Comparison of ENCODE assay signal across 19 cellular contexts in genomic region chr13:103815619-103816018, GRCh38.
DNase-seq lines count a peak whose midpoint lies in the region; ATAC-seq, FAIRE-seq and TF ChIP-seq lines count a peak whose summit lies in the region.
"Had no signal": no experiment of that assay in that cellular context is flagged by ENCODE, and none has a peak within 500 bp of the region (broad histone marks: within the 10 kb centered on the region; RNA-seq: fewer than 3 reads in every experiment).

No MANE protein-coding gene starts in this region.

- H3K4me1 ChIP-seq in MM.1S (ENCODE audit: low read length), result no peaks in the 10 kb centered on the region
- no peaks in the 10 kb centered on the region for H3K4me1 ChIP-seq in astrocyte (ENCODE audit: insufficient read depth, low read length)

- DNase-seq in MM.1S (peak; percentile 61), astrocyte (ENCODE audit: low read depth) (peak; percentile 57), epithelial cell of esophagus (ENCODE audit: low read depth) (peak; percentile 53), renal cortical epithelial cell (ENCODE audit: low read depth) (peak; percentile 64), MG63 (no peak)
- DNase-seq: CD4-positive, alpha-beta T cell; DMS53; GM23248; HCEC 1CT; NCI-H1048; NCI-H1436 treated with DMSO at 0.1 percent for 48 hours; NCI-H2081; NCI-H510A; NCI-H82; Right ventricle myocardium superior had no signal

- no peak for FAIRE-seq in astrocyte (lab: Jason Lieb, UNC)
- FAIRE-seq: HTR-8/SVneo had no signal

- no peaks in the 10 kb centered on the region for H3K4me1 Mint-ChIP-seq in astrocyte (ENCODE audit: low read depth, unreplicated experiment)
- H3K4me1 Mint-ChIP-seq: B cell had no signal

- no peaks in the 10 kb centered on the region for H3K36me3 Mint-ChIP-seq in astrocyte (ENCODE audit: low read depth, unreplicated experiment)

- H3K9ac ChIP-seq in MM.1S (ENCODE audit: low read length) (no peak overlapping the region), astrocyte (ENCODE audit: low read length) (no peak overlapping the region)
- H3K9ac ChIP-seq: GM23248 had no signal

- H3K9me2 ChIP-seq in MM.1S (replicated peaks; ENCODE audit: insufficient read depth, low read length), result no peaks in the 10 kb centered on the region

- no peak overlapping the region for H3K4me3 ChIP-seq in MM.1S (ENCODE audit: low read length)
- no peak overlapping the region for H3K4me3 ChIP-seq in astrocyte (ENCODE audit: insufficient read depth, low read depth, low read length)
- H3K4me3 ChIP-seq in epithelial cell of esophagus (ENCODE audit: low read length), result no peak overlapping the region
- H3K4me3 ChIP-seq in MG63, result no peak overlapping the region
- H3K4me3 ChIP-seq: GM23248 had no signal

- no peak overlapping the region for H3K4me2 ChIP-seq in MM.1S (ENCODE audit: low read depth, low read length)
- no peak overlapping the region for H3K4me2 ChIP-seq in astrocyte (ENCODE audit: low read length)

- H3K79me2 ChIP-seq in MM.1S (ENCODE audit: low read length), result no peaks in the 10 kb centered on the region
- no peaks in the 10 kb centered on the region for H3K79me2 ChIP-seq in astrocyte (ENCODE audit: insufficient read depth, low read length)

- H3K27me3 ChIP-seq in MM.1S (replicated peaks; ENCODE audit: insufficient read depth, low read length) (no peaks in the 10 kb centered on the region), astrocyte (ENCODE audit: insufficient read depth, low read length) (no peaks in the 10 kb centered on the region), MG63 (no peaks in the 10 kb centered on the region)

- no peak overlapping the region for H3K4me3 Mint-ChIP-seq in astrocyte (ENCODE audit: unreplicated experiment)
- H3K4me3 Mint-ChIP-seq: B cell; CD4-positive, alpha-beta T cell had no signal

- H2AFZ ChIP-seq in MM.1S (ENCODE audit: low read length) (no peak overlapping the region), astrocyte (ENCODE audit: low read depth, low read length) (peak overlapping the region; percentile 69)
- H2AFZ ChIP-seq: GM23248 had no signal

- ATAC-seq in GM21360 (IDR thresholded peaks at IDR 0.05; ENCODE audit: unreplicated experiment) (no peak), HG03469 (IDR thresholded peaks at IDR 0.05; ENCODE audit: unreplicated experiment) (no peak)

- H3K9me3 Mint-ChIP-seq in astrocyte (ENCODE audit: unreplicated experiment), result peaks cover 2% of the 10 kb centered on the region

- no peaks in the 10 kb centered on the region for H3K9me3 ChIP-seq in MM.1S (replicated peaks; ENCODE audit: insufficient read depth, low read length)
- no peaks in the 10 kb centered on the region for H3K9me3 ChIP-seq in astrocyte (ENCODE audit: insufficient read depth, low read depth, low read length)
- H3K9me3 ChIP-seq in MG63, result no peaks in the 10 kb centered on the region

- H3K27ac Mint-ChIP-seq in astrocyte (ENCODE audit: unreplicated experiment), result no peak overlapping the region
- H3K27ac Mint-ChIP-seq: B cell; CD4-positive, alpha-beta T cell had no signal

- no peak for TF ChIP-seq CTCF in MM.1S (IDR thresholded peaks at IDR 0.05; ENCODE audit: low read length)
- TF ChIP-seq CTCF in astrocyte (IDR thresholded peaks at IDR 0.05; ENCODE audit: insufficient read depth, low read depth, low read length), result no peak
- no peak for TF ChIP-seq CTCF in epithelial cell of esophagus (IDR thresholded peaks at IDR 0.05; ENCODE audit: insufficient read depth, low read depth, low read length, missing control alignments)

- H3K27me3 Mint-ChIP-seq in astrocyte (ENCODE audit: low read depth, unreplicated experiment), result no peaks in the 10 kb centered on the region
- H3K27me3 Mint-ChIP-seq: B cell; CD4-positive, alpha-beta T cell had no signal

- H3K36me3 ChIP-seq in MM.1S (replicated peaks; ENCODE audit: insufficient read depth, low read length), result no peaks in the 10 kb centered on the region
- H3K36me3 ChIP-seq in astrocyte (ENCODE audit: insufficient read depth, low read length), result no peaks in the 10 kb centered on the region
- no peaks in the 10 kb centered on the region for H3K36me3 ChIP-seq in MG63

- H3K27ac ChIP-seq in MM.1S (ENCODE audit: low read length) (no peak overlapping the region), astrocyte (ENCODE audit: low read depth, low read length) (no peak overlapping the region)
- H3K27ac ChIP-seq: GM23248 had no signal

- no peaks in the 10 kb centered on the region for H4K20me1 ChIP-seq in MM.1S (ENCODE audit: insufficient read depth, low read length)
- no peaks in the 10 kb centered on the region for H4K20me1 ChIP-seq in astrocyte (ENCODE audit: insufficient read depth, low read length)

- no peaks in the 10 kb centered on the region for H3F3A ChIP-seq in MM.1S (ENCODE audit: insufficient read depth, low read length)
